8 cellular contexts compared by ENCODE assay signal in the genomic region with DNA sequence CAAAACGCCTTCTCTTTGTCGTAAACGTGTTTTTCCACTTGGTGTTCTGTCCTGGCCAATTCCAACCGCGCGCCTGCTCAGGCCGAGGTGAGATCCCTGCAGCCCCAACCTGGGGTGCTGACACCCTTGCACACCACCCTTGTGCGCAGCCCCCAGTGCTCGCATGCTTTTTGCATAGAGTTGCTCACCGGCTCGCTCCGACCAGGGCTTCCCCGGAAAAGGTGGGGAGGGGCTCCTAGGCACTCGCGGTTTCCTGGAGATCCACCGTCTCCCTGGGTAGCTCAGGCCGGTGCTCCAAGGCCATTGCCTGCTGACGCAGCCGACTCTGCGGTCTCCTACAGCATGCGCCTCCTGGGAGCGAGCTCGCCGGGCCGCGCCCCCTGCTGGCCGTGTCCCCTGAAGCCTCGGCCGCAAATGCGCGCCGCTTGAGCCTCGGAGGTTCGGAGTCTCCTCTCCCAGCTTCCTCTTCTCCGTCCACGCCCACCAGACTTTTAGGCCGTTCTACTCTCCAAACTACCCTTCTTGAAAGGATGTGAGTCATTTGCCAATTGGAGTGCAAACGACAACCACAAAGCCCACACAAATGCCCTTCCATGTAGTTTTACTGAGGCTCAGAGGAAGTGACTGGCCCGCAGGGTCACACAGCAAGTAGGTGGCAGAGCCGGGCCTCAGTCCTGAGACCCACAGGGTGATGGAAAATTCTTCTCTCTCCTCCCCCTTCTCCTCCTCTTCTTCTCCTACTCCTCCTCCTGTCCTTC. TPM values are rescaled to one million over a fixed set of nuclear protein-coding genes. Genes with fewer than 3 reads are reported as not detected.
A peak's percentile ranks its signal among the peaks of the same experiment; 100 is the strongest.
DNase-seq lines count a peak whose midpoint lies in the region; ATAC-seq, FAIRE-seq and TF ChIP-seq lines count a peak whose summit lies in the region.

No MANE protein-coding gene starts in this region.

- peak; percentile 92 for TF ChIP-seq CTCF in CD8-positive, alpha-beta T cell (IDR thresholded peaks at IDR 0.05)

- no peaks in the 10 kb centered on the region for H3K36me3 ChIP-seq in CD8-positive, alpha-beta T cell (ENCODE audit: insufficient read depth, low read length)

- H3K4me1 Mint-ChIP-seq in CD8-positive, alpha-beta T cell (ENCODE audit: low read depth): peaks cover 25% of the 10 kb centered on the region
- H3K4me1 Mint-ChIP-seq in activated CD8-positive, alpha-beta memory T cell treated with anti-CD3 and anti-CD28 coated beads, Interleukin-2, amount 10 ng/mL, durations not matched to agents 7 days and 5 days: peaks cover 54% of the 10 kb centered on the region

- intact Hi-C loops in CD8-positive, alpha-beta T cell (cut with DNase I, micrococcal nuclease): loop anchor here in 1 of 2 experiments (1.0 to 10.0 kb wide), 5 partner anchors 43 to 271 kb away; a partner anchor contains a TSS

- H3K27me3 ChIP-seq in CD8-positive, alpha-beta T cell (ENCODE audit: insufficient read depth, low read length): no peaks in the 10 kb centered on the region

- no peaks in the 10 kb centered on the region for H3K36me3 Mint-ChIP-seq in CD8-positive, alpha-beta T cell
- H3K36me3 Mint-ChIP-seq in activated CD8-positive, alpha-beta memory T cell treated with anti-CD3 and anti-CD28 coated beads, Interleukin-2, amount 10 ng/mL, durations not matched to agents 7 days and 5 days: peaks cover 1% of the 10 kb centered on the region

- no peaks in the 10 kb centered on the region for H3K27me3 Mint-ChIP-seq in CD8-positive, alpha-beta T cell (ENCODE audit: low read depth)
- H3K27me3 Mint-ChIP-seq in activated CD8-positive, alpha-beta memory T cell treated with anti-CD3 and anti-CD28 coated beads, Interleukin-2, amount 10 ng/mL, durations not matched to agents 7 days and 5 days: no peaks in the 10 kb centered on the region

- DNase-seq in CD8-positive, alpha-beta T cell: peak; percentile 68 to 92 (median 86)
- DNase-seq in NOMO-1 treated with DMSO at 0.1 percent for 48 hours (lab: John Stamatoyannopoulos, UW; ENCODE audit: unreplicated experiment): peak; percentile 100
- DNase-seq in activated CD8-positive, alpha-beta memory T cell treated with anti-CD3 and anti-CD28 coated beads, Interleukin-2, amount 10 ng/mL, durations not matched to agents 7 days and 5 days: peak; percentile 99
- DNase-seq in mesenteric fat pad (ENCODE audit: low spot score): peak; percentile 97
- peak; percentile 77 for DNase-seq in stimulated activated CD8-positive, alpha-beta memory T cell treated with anti-CD3 and anti-CD28 coated beads, Interleukin-15, amount 100 ng/mL, for 1 hour (ENCODE audit: low read depth)

- no peaks in the 10 kb centered on the region for H3K9me3 Mint-ChIP-seq in CD8-positive, alpha-beta T cell
- no peaks in the 10 kb centered on the region for H3K9me3 Mint-ChIP-seq in activated CD8-positive, alpha-beta memory T cell treated with anti-CD3 and anti-CD28 coated beads, Interleukin-2, amount 10 ng/mL, durations not matched to agents 7 days and 5 days (ENCODE audit: low read depth)

- POLR2A ChIA-PET in CD8-positive, alpha-beta T cell (lab: Charles Lee): interaction anchor here (1.1 to 1.6 kb wide), 2 partner anchors 42 to 61 kb away, joined by 4 to 5 read pairs; a partner anchor contains a TSS

- H3K9me3 ChIP-seq in CD8-positive, alpha-beta T cell (ENCODE audit: low read length): no peaks in the 10 kb centered on the region

- peak overlapping the region; percentile 34 for H3K27ac Mint-ChIP-seq in CD8-positive, alpha-beta T cell
- H3K27ac Mint-ChIP-seq in activated CD8-positive, alpha-beta memory T cell treated with anti-CD3 and anti-CD28 coated beads, Interleukin-2, amount 10 ng/mL, durations not matched to agents 7 days and 5 days: peak overlapping the region; percentile 92

- CTCF ChIA-PET in CD8-positive, alpha-beta T cell (lab: Charles Lee): interaction anchor here (0.7 to 1.8 kb wide), 16 partner anchors 8 to 468 kb away, joined by 3 to 20 read pairs (median 4); a partner anchor contains a TSS
- CTCF ChIA-PET in activated CD8-positive, alpha-beta memory T cell treated with anti-CD3 and anti-CD28 coated beads, Interleukin-2, amount 10 ng/mL, durations not matched to agents 7 days and 5 days (lab: Charles Lee): interaction anchor here (0.8 to 4.1 kb wide), 33 partner anchors 9 to 465 kb away, joined by 3 to 63 read pairs (median 5); a partner anchor contains a TSS

- peak; percentile 15 for FAIRE-seq in endometrium (lab: Jason Lieb, UNC)

- ATAC-seq in CD8-positive, alpha-beta T cell: peak; percentile 84
- ATAC-seq in GM19395 (IDR thresholded peaks at IDR 0.05; ENCODE audit: unreplicated experiment): peak; percentile 74
- ATAC-seq in HG03558 (IDR thresholded peaks at IDR 0.05; ENCODE audit: extremely low read depth, unreplicated experiment): peak; percentile 57
- ATAC-seq in activated CD8-positive, alpha-beta memory T cell treated with anti-CD3 and anti-CD28 coated beads, Interleukin-2, amount 10 ng/mL, durations not matched to agents 7 days and 5 days: peak; percentile 89

- H3K4me3 ChIP-seq in CD8-positive, alpha-beta T cell (ENCODE audit: low read depth, low read length): peak overlapping the region; percentile 57

- peaks cover 9% of the 10 kb centered on the region for H3K4me1 ChIP-seq in CD8-positive, alpha-beta T cell (ENCODE audit: insufficient read depth, low read length)

- peak overlapping the region; percentile 74 for H3K4me3 Mint-ChIP-seq in CD8-positive, alpha-beta T cell
- H3K4me3 Mint-ChIP-seq in activated CD8-positive, alpha-beta memory T cell treated with anti-CD3 and anti-CD28 coated beads, Interleukin-2, amount 10 ng/mL, durations not matched to agents 7 days and 5 days: peak overlapping the region; percentile 78

- H3K27ac ChIP-seq in CD8-positive, alpha-beta T cell (ENCODE audit: low read depth, low read length): peak overlapping the region; percentile 11

RNA-seq across cellular contexts. Expression of a gene that starts 7.2 kb away (rescaled TPM):
- total RNA-seq in CD8-positive, alpha-beta T cell: 1 to 10 TPM; 5.1 to 6.1 TPM
- 10 to 100 TPM; 29.2 to 33.3 TPM for total RNA-seq in activated CD8-positive, alpha-beta memory T cell treated with anti-CD3 and anti-CD28 coated beads, Interleukin-2, amount 10 ng/mL, durations not matched to agents 7 days and 5 days
- 33.5 TPM for total RNA-seq in mesenteric fat pad

RNA-seq across cellular contexts. Expression of a gene that starts 28.9 kb away (rescaled TPM):
- total RNA-seq in CD8-positive, alpha-beta T cell: not detected
- not detected for total RNA-seq in activated CD8-positive, alpha-beta memory T cell treated with anti-CD3 and anti-CD28 coated beads, Interleukin-2, amount 10 ng/mL, durations not matched to agents 7 days and 5 days
- total RNA-seq in mesenteric fat pad: not detected

RNA-seq across cellular contexts. Expression of a gene that starts 42.3 kb away (rescaled TPM):
- total RNA-seq in CD8-positive, alpha-beta T cell: 10 to 100 TPM; 91.9 to 95.9 TPM
- total RNA-seq in activated CD8-positive, alpha-beta memory T cell treated with anti-CD3 and anti-CD28 coated beads, Interleukin-2, amount 10 ng/mL, durations not matched to agents 7 days and 5 days: 10 to 100 TPM; 81.1 to 88.5 TPM
- 42.4 TPM for total RNA-seq in mesenteric fat pad

RNA-seq across cellular contexts. Expression of a gene that starts 45.6 kb away (rescaled TPM):
- total RNA-seq in CD8-positive, alpha-beta T cell: not detected
- total RNA-seq in activated CD8-positive, alpha-beta memory T cell treated with anti-CD3 and anti-CD28 coated beads, Interleukin-2, amount 10 ng/mL, durations not matched to agents 7 days and 5 days: not detected
- not detected for total RNA-seq in mesenteric fat pad

RNA-seq across cellular contexts. Expression of a gene that starts 52.2 kb away (rescaled TPM):
- under 1 TPM; 0.67 to 0.76 TPM for total RNA-seq in CD8-positive, alpha-beta T cell
- 1 to 10 TPM in 1 of 2 experiments, under 1 TPM in 1; 0.55 to 2.5 TPM for total RNA-seq in activated CD8-positive, alpha-beta memory T cell treated with anti-CD3 and anti-CD28 coated beads, Interleukin-2, amount 10 ng/mL, durations not matched to agents 7 days and 5 days
- 3.4 TPM for total RNA-seq in mesenteric fat pad

Comparison
In these comparisons a context has a peak if more than half of its experiments do, and no peak if none do; other contexts are left out.
1. Peak in every context shown above with its lines: DNase-seq, ATAC-seq, H3K4me3 ChIP-seq and H3K27ac ChIP-seq.